ENCODE assay signal across 18 cellular contexts in the genomic region with DNA sequence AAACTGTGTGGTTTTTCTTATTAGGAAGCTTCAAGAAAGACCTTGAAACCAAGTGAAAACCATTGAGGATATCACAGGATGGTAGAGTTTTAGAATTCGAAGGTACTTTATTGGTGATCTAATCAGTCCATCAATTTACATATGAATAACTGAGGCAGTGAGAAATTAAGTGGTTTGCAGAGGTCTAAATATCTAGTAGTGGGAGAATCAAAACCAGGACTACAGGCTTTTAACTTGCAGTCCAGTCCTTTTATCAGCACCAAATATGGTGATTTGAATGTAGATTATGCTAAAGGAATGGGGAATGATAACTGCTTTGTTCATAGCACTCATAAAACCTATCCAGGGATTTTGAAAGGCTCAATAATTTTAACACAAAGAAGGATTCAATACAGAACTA.
DNase-seq lines count a peak whose midpoint lies in the region; ATAC-seq, FAIRE-seq and TF ChIP-seq lines count a peak whose summit lies in the region.
"Had no signal": no experiment of that assay in that cellular context is flagged by ENCODE, and none has a peak within 500 bp of the region (broad histone marks: within the 10 kb centered on the region; RNA-seq: fewer than 3 reads in every experiment).

No MANE protein-coding gene starts in this region.

- ATAC-seq in GM23338 (no peak), K562 (no peak)
- ATAC-seq in naive thymus-derived CD8-positive, alpha-beta T cell: no peak

- H3F3A ChIP-seq in GM23338 (replicated peaks; ENCODE audit: low read depth): no peaks in the 10 kb centered on the region

- H3K4me3 ChIP-seq in GM23338 (no peak overlapping the region), SK-N-MC (no peak overlapping the region), K562 (no peak overlapping the region)
- H3K4me3 ChIP-seq: GM23248 had no signal

- H3K9me2 ChIP-seq in GM23338 (ENCODE audit: insufficient read depth): no peaks in the 10 kb centered on the region

- peaks cover 56% of the 10 kb centered on the region for H3K79me2 ChIP-seq in GM23338 (replicated peaks; ENCODE audit: insufficient read depth)
- no peaks in the 10 kb centered on the region for H3K79me2 ChIP-seq in K562 (ENCODE audit: control insufficient read depth, insufficient read depth, low read length)

- no peak overlapping the region for H2AFZ ChIP-seq in GM23338
- no peak overlapping the region for H2AFZ ChIP-seq in K562 (ENCODE audit: low read depth, low read length)
- H2AFZ ChIP-seq: GM23248 had no signal

- no peak for TF ChIP-seq RAD21 in K562 (CRISPR knock-in tag; conservative IDR thresholded peaks at IDR 0.05 in 1 of 2, IDR thresholded peaks at IDR 0.05 in 1 of 2)

- TF ChIP-seq EP300 in K562 (IDR thresholded peaks at IDR 0.05; ENCODE audit: low read length): no peak

- no TSS peak for BruUV-seq in K562 (replicated peaks; lab: Mats Ljungman, UMichigan)

- no peak overlapping the region for H3K4me3 Mint-ChIP-seq in GM23338
- H3K4me3 Mint-ChIP-seq in mesothelial cell of epicardium: no peak overlapping the region
- no peak overlapping the region for H3K4me3 Mint-ChIP-seq in naive thymus-derived CD8-positive, alpha-beta T cell
- H3K4me3 Mint-ChIP-seq: CD4-positive, alpha-beta T cell had no signal

- TF ChIP-seq POLR2A in K562 (conservative IDR thresholded peaks at IDR 0.05): no peak

- H3K9ac ChIP-seq in SK-N-MC (ENCODE audit: insufficient read length) (no peak overlapping the region), K562 (ENCODE audit: insufficient read depth in 1 of 2, low read depth in 2 of 2, low read length in 2 of 2) (no peak overlapping the region)
- H3K9ac ChIP-seq: GM23248 had no signal

- H3K27ac ChIP-seq in GM23338 (ENCODE audit: low read depth): no peak overlapping the region
- peak overlapping the region; percentile 83; the same call in 1 of the 2 replicates for H3K27ac ChIP-seq in SK-N-MC
- H3K27ac ChIP-seq in K562 (ENCODE audit: extremely low read depth, low read depth, low read length): no peak overlapping the region
- H3K27ac ChIP-seq: GM23248 had no signal

- TF ChIP-seq CTCF in GM23338 (conservative IDR thresholded peaks at IDR 0.05; ENCODE audit: low read depth in 2 of 2): no peak
- TF ChIP-seq CTCF in K562 (IDR thresholded peaks at IDR 0.05 in 2 of 3, conservative IDR thresholded peaks at IDR 0.05 in 1 of 3; ENCODE audit: insufficient read depth in 2 of 3, low read depth in 1 of 3, low read length in 3 of 3): no peak
- TF ChIP-seq CTCF in mesothelial cell of epicardium (IDR thresholded peaks at IDR 0.05; ENCODE audit: unreplicated experiment): no peak

- POLR2A ChIA-PET in K562 (lab: Yijun Ruan, JAX): no interaction called here
- POLR2A ChIA-PET in naive thymus-derived CD8-positive, alpha-beta T cell (lab: Charles Lee): no interaction called here

- WGBS in K562 (ENCODE audit: insufficient coverage, low coverage, missing lambda C conversion rate): 0% methylated on average over 1 of the region's 1 CpG

- H3K4me1 Mint-ChIP-seq in GM23338 (peaks cover 43% of the 10 kb centered on the region), mesothelial cell of epicardium (peaks cover 47% of the 10 kb centered on the region)
- peaks cover 23 to 57% (median 36%) of the 10 kb centered on the region in 4 donors for H3K4me1 Mint-ChIP-seq in naive thymus-derived CD8-positive, alpha-beta T cell

- H3K4me1 ChIP-seq in GM23338 (ENCODE audit: insufficient read depth) (peaks cover 46% of the 10 kb centered on the region), K562 (replicated peaks in 1 of 2; ENCODE audit: control insufficient read depth in 2 of 2, insufficient read depth in 2 of 2, low read length in 2 of 2) (no peaks in the 10 kb centered on the region)

- no peaks in the 10 kb centered on the region for H3K9me1 ChIP-seq in K562 (ENCODE audit: control insufficient read depth, insufficient read depth, low read length)

- in situ Hi-C loops in K562 (cut with MboI): no loop called here

- H4K20me1 ChIP-seq in GM23338 (replicated peaks; ENCODE audit: insufficient read depth): no peaks in the 10 kb centered on the region
- peaks cover 3% of the 10 kb centered on the region; the same call in 1 of the 2 replicates for H4K20me1 ChIP-seq in K562 (replicated peaks; ENCODE audit: control insufficient read depth, insufficient read depth, low read length)

- H3K4me2 ChIP-seq in GM23338 (0 out of 2 replicates have a peak overlapping the region, but pooled peaks have one; percentile 1), K562 (ENCODE audit: insufficient read depth, low read length) (no peak overlapping the region)

- H3K27me3 ChIP-seq in GM23338 (ENCODE audit: insufficient read depth): no peaks in the 10 kb centered on the region
- H3K27me3 ChIP-seq in K562 (ENCODE audit: control insufficient read depth in 2 of 2, insufficient read depth in 2 of 2, low read length in 2 of 2): peaks cover 5 to 7% of the 10 kb centered on the region in 2 experiments; a peak in 2 of 5 replicates
- H3K27me3 ChIP-seq: BE2C had no signal

- FAIRE-seq in K562 (lab: Jason Lieb, UNC): peak; percentile 19
- FAIRE-seq: G401.6, GM12891, GM19239, H54 had no signal

- H3K27me3 Mint-ChIP-seq in GM23338 (ENCODE audit: insufficient read depth, low read depth, poor library complexity) (peaks cover 5% of the 10 kb centered on the region), mesothelial cell of epicardium (ENCODE audit: low read depth) (no peaks in the 10 kb centered on the region)
- H3K27me3 Mint-ChIP-seq in naive thymus-derived CD8-positive, alpha-beta T cell: no peaks in the 10 kb centered on the region
- H3K27me3 Mint-ChIP-seq: CD4-positive, alpha-beta T cell had no signal

- H3K27ac Mint-ChIP-seq in GM23338: no peak overlapping the region
- peak overlapping the region; percentile 26 for H3K27ac Mint-ChIP-seq in mesothelial cell of epicardium
- H3K27ac Mint-ChIP-seq in naive thymus-derived CD8-positive, alpha-beta T cell: no peak overlapping the region
- H3K27ac Mint-ChIP-seq: CD4-positive, alpha-beta T cell had no signal

- peaks cover 6% of the 10 kb centered on the region; the same call in 2 of the 3 replicates for H3K9me3 Mint-ChIP-seq in GM23338
- peaks cover 23% of the 10 kb centered on the region for H3K9me3 Mint-ChIP-seq in mesothelial cell of epicardium
- H3K9me3 Mint-ChIP-seq in naive thymus-derived CD8-positive, alpha-beta T cell: peaks cover 0 to 10% (median 0%) of the 10 kb centered on the region in 9 donors

- H3K9me3 ChIP-seq in SK-N-MC (ENCODE audit: low read depth, low read length) (peaks cover 5% of the 10 kb centered on the region; the same call in 1 of the 2 replicates), K562 (replicated peaks; ENCODE audit: control insufficient read depth, insufficient read depth, low read depth, low read length) (no peaks in the 10 kb centered on the region)
- H3K9me3 ChIP-seq: Caco-2 had no signal

- H3K36me3 ChIP-seq in GM23338 (ENCODE audit: insufficient read depth) (no peaks in the 10 kb centered on the region), SK-N-MC (ENCODE audit: insufficient read depth, low read length) (peaks cover 16% of the 10 kb centered on the region), K562 (ENCODE audit: control insufficient read depth, insufficient read depth, low read length) (no peaks in the 10 kb centered on the region)
- H3K36me3 ChIP-seq: BE2C had no signal

- CTCF ChIA-PET in K562 (lab: Yijun Ruan, JAX; ENCODE audit: low intra/inter-chr PET ratio): no interaction called here

- no peak for DNase-seq in GM23338 (ENCODE audit: low spot score)
- no peak for DNase-seq in SK-N-MC (ENCODE audit: low read depth, low spot score)
- no peak for DNase-seq in K562 (ENCODE audit: extremely low read depth in 1 of 4, low spot score in 3 of 4)
- DNase-seq in mesothelial cell of epicardium (ENCODE audit: low spot score in 2 of 2, unreplicated experiment in 2 of 2): no peak
- no peak for DNase-seq in CD1c-positive myeloid dendritic cell (ENCODE audit: extremely low spot score)
- no peak for DNase-seq in naive thymus-derived CD8-positive, alpha-beta T cell
- DNase-seq in stimulated activated CD4-positive, alpha-beta T cell treated with anti-CD3 and anti-CD28 coated beads, Interleukin-15, amount 100 ng/mL, for 24 hours: no peak
- DNase-seq: ACHN; BE2C; C1 segment of cervical spinal cord; Caco-2; CD4-positive, alpha-beta T cell; GM23248; HCEC 1CT had no signal

- H3K36me3 Mint-ChIP-seq in GM23338 (ENCODE audit: low read depth): peaks cover 6% of the 10 kb centered on the region; the same call in 2 of the 3 replicates
- H3K36me3 Mint-ChIP-seq in mesothelial cell of epicardium: peaks cover 17% of the 10 kb centered on the region
- H3K36me3 Mint-ChIP-seq in naive thymus-derived CD8-positive, alpha-beta T cell: peaks cover 0 to 11% (median 6%) of the 10 kb centered on the region in 3 donors

- intact Hi-C loops in K562 (cut with micrococcal nuclease): no loop called here

TF ChIP-seq in GM23338, 12 proteins besides CTCF, POLR2A, EP300 and RAD21 (continues in another document):
- TF ChIP-seq EZH2 (IDR thresholded peaks at IDR 0.05; ENCODE audit: low read depth, unreplicated experiment) (no peak), ZNF114 (CRISPR knock-in tag; IDR thresholded peaks at IDR 0.05) (no peak), ZNF331 (CRISPR knock-in tag; IDR thresholded peaks at IDR 0.05; ENCODE audit: low read depth) (no peak), CREB1 (CRISPR knock-in tag; IDR thresholded peaks at IDR 0.05; ENCODE audit: low read depth) (no peak), EZH2phosphoT487 (IDR thresholded peaks at IDR 0.05; ENCODE audit: unreplicated experiment) (no peak), STAT1 (IDR thresholded peaks at IDR 0.05; ENCODE audit: unreplicated experiment) (no peak)

TF ChIP-seq in K562, 482 proteins besides CTCF, POLR2A, EP300 and RAD21:
- no peak for TF ChIP-seq ZNF76 (CRISPR knock-in tag; IDR thresholded peaks at IDR 0.05; ENCODE audit: borderline replicate concordance)
- TF ChIP-seq ZFP1 (CRISPR knock-in tag; IDR thresholded peaks at IDR 0.05): no peak
- TF ChIP-seq, protein P1, sequence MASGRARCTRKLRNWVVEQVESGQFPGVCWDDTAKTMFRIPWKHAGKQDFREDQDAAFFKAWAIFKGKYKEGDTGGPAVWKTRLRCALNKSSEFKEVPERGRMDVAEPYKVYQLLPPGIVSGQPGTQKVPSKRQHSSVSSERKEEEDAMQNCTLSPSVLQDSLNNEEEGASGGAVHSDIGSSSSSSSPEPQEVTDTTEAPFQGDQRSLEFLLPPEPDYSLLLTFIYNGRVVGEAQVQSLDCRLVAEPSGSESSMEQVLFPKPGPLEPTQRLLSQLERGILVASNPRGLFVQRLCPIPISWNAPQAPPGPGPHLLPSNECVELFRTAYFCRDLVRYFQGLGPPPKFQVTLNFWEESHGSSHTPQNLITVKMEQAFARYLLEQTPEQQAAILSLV (tag; IDR thresholded peaks at IDR 0.05): no peak
- no peak for TF ChIP-seq ESRRB (CRISPR knock-in tag; IDR thresholded peaks at IDR 0.05; ENCODE audit: borderline replicate concordance)
- no peak for TF ChIP-seq NR2C2 (CRISPR knock-in tag; IDR thresholded peaks at IDR 0.05)
- no peak for TF ChIP-seq NR2C2 (tag; IDR thresholded peaks at IDR 0.05)
